ENCODE assay signal across 1 cellular context in genomic region chr10:28793482-28793881, GRCh38.
TF ChIP-seq lines count a peak whose summit lies in the region.

No MANE protein-coding gene starts in this region.

TF ChIP-seq in HepG2, 621 proteins besides CTCF, POLR2A, EP300 and RAD21 (continued from another document):
- no peak for TF ChIP-seq ZBTB39 (CRISPR knock-in tag; IDR thresholded peaks at IDR 0.05)
- no peak for TF ChIP-seq ZNF337 (CRISPR knock-in tag; IDR thresholded peaks at IDR 0.05; ENCODE audit: borderline replicate concordance, low read depth)
- TF ChIP-seq KDM6A (CRISPR knock-in tag; IDR thresholded peaks at IDR 0.05; ENCODE audit: low read depth) = no peak
- TF ChIP-seq AHDC1 (CRISPR knock-in tag; IDR thresholded peaks at IDR 0.05; ENCODE audit: borderline replicate concordance) = no peak
- no peak for TF ChIP-seq KDM5B (CRISPR knock-in tag; IDR thresholded peaks at IDR 0.05; ENCODE audit: borderline replicate concordance)
- no peak for TF ChIP-seq SALL1 (CRISPR knock-in tag; IDR thresholded peaks at IDR 0.05)
- TF ChIP-seq ZSCAN20 (CRISPR knock-in tag; IDR thresholded peaks at IDR 0.05; ENCODE audit: borderline replicate concordance) = no peak
- TF ChIP-seq AKAP8 (CRISPR knock-in tag; IDR thresholded peaks at IDR 0.05) = no peak
- TF ChIP-seq ZNF792 (CRISPR knock-in tag; IDR thresholded peaks at IDR 0.05) = no peak
- TF ChIP-seq ZNF720 (CRISPR knock-in tag; IDR thresholded peaks at IDR 0.05) = no peak
- no peak for TF ChIP-seq ZNF367 (CRISPR knock-in tag; IDR thresholded peaks at IDR 0.05; ENCODE audit: borderline replicate concordance)
